Comparison of ENCODE assay signal across 31 cellular contexts in the genomic region with DNA sequence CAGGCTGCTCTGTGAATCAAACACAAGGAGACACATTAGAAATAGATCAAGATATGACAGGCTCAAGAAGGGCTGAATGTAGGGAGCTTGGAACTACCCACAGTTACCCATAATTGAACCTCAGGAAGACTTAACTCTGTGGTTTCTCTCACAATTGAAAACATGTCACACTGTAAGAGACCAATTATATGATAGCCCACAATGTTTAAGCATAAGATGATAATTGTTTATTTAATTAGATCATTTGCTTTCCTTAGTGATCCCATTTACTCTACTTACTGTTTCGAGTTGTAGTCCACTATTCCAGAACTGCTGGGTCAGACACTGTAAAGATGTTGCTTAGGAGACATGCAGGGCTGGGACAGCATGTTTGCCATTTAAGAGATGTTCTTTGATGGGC.
"Had no signal": no experiment of that assay in that cellular context is flagged by ENCODE, and none has a peak within 500 bp of the region (broad histone marks: within the 10 kb centered on the region; RNA-seq: fewer than 3 reads in every experiment).

No MANE protein-coding gene starts in this region.

- H3K36me3 ChIP-seq: adrenal gland, ascending aorta, brain microvascular endothelial cell, breast epithelium, cardiac muscle cell had no signal

- H3K4me1 ChIP-seq: adrenal gland, ascending aorta, body of pancreas, breast epithelium had no signal

- H3K27ac ChIP-seq: adrenal gland, ascending aorta, body of pancreas, brain microvascular endothelial cell, breast epithelium, cardiac muscle cell had no signal

- H3K9me3 ChIP-seq: adrenal gland, ascending aorta, body of pancreas, breast epithelium had no signal

- DNase-seq: activated effector memory CD4-positive, alpha-beta T cell treated with anti-CD3 and anti-CD28 coated beads, Interleukin-2, amount 50 U/mL, for 16 hours; activated effector memory CD4-positive, alpha-beta T cell treated with Interleukin-2 at 50 U/mL for 16 hours; activated gamma-delta T cell; activated gamma-delta T cell treated with Interleukin-2 at 50 U/mL for 16 hours; activated naive CD4-positive, alpha-beta T cell; activated naive CD4-positive, alpha-beta T cell treated with anti-CD3 and anti-CD28 coated beads for 36 hours; activated naive CD4-positive, alpha-beta T cell treated with anti-CD3 and anti-CD28 coated beads, Interleukin-2, amount 10 ng/mL, durations not matched to agents 7 days and 5 days; activated naive CD4-positive, alpha-beta T cell treated with Interleukin-2 at 50 U/mL for 16 hours; activated naive CD8-positive, alpha-beta T cell treated with anti-CD3 and anti-CD28 coated beads for 36 hours; activated naive CD8-positive, alpha-beta T cell treated with anti-CD3 and anti-CD28 coated beads, Interleukin-2, amount 10 ng/mL, durations not matched to agents 7 days and 5 days; activated naive CD8-positive, alpha-beta T cell treated with anti-CD3 and anti-CD28 coated beads, Interleukin-2, amount 50 U/mL, for 24 hours; activated T-cell treated with anti-CD3 and anti-CD28 coated beads, Interleukin-2, amount 50 U/mL, for 1 hour; activated T-cell treated with anti-CD3 and anti-CD28 coated beads, Interleukin-2, amount 50 U/mL, for 24 hours; activated T-cell treated with anti-CD3 and anti-CD28 coated beads, Interleukin-2, amount 50 U/mL, for 4 hours; activated T-cell treated with anti-CD3 and anti-CD28 coated beads, Interleukin-2, amount 50 U/mL, for 48 hours; activated T-cell treated with anti-CD3 and anti-CD28 coated beads, Interleukin-2, amount 50 U/mL, for 72 hours; adrenal gland; amniotic stem cell; amygdala; anterior cingulate cortex; aorta; body of pancreas; brain microvascular endothelial cell; caudate nucleus; central memory CD4-positive, alpha-beta T cell; cerebellar nuclear complex had no signal

- H3K4me3 ChIP-seq: adrenal gland, ascending aorta, body of pancreas, breast epithelium, cardiac muscle cell had no signal

- ATAC-seq: activated naive CD4-positive, alpha-beta T cell treated with anti-CD3 and anti-CD28 coated beads, Interleukin-2, amount 50 U/mL, for 72 hours; activated naive CD8-positive, alpha-beta T cell treated with anti-CD3 and anti-CD28 coated beads, Interleukin-2, amount 50 U/mL, for 24 hours; activated T-cell treated with anti-CD3 and anti-CD28 coated beads, Interleukin-2, amount 50 U/mL, for 4 hours; activated T-cell treated with anti-CD3 and anti-CD28 coated beads, Interleukin-2, amount 50 U/mL, for 72 hours; activated T-helper 17 cell treated with anti-CD3 and anti-CD28 coated beads, Interleukin-2, amount 50 U/mL, for 72 hours; body of pancreas had no signal
